Comparison of ENCODE assay signal across 18 cellular contexts in the genomic region with DNA sequence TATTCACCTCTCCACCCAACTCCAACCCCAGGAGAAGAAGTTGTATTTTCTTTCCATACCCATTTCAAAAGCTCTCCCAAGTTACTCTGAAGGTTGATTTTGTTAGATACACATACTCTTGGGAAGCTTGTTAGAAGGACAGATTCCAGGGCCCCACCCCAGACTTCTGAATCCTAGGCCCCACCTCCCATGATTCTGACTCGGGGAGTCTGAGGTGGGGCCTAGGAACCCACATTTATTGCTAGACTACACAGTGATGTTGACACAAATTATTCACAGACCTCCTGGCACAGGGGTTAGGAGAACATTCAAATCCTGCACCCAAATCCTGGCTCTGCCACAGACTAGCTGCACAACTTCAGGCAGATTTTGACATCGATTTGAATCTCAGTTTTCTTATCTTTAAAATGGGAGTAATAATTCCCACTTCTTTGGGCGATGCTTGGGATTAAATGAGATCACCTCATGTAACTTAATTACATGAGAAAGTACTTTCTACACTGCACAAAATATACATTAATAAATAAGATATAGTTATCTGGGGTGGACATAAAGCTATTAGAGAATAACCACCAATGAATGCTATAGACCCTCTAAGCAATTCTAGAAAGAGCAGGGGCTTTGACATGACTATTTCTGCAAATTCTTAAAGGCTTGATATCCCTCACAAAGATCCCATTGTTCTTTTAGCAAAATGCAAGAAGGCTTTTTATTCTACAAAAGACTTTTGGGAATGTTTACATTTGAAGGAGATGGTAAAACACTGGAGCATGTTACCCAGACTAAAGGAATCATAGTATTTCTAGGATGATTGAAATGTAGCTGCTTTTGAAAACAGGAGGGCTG. TPM values are rescaled to one million over a fixed set of nuclear protein-coding genes. Genes with fewer than 3 reads are reported as not detected.
DNase-seq lines count a peak whose midpoint lies in the region; ATAC-seq and TF ChIP-seq lines count a peak whose summit lies in the region.
"Had no signal": no experiment of that assay in that cellular context is flagged by ENCODE, and none has a peak within 500 bp of the region (broad histone marks: within the 10 kb centered on the region; RNA-seq: fewer than 3 reads in every experiment).

No MANE protein-coding gene starts in this region.

- no peaks in the 10 kb centered on the region for H3K9me3 Mint-ChIP-seq in neural progenitor cell
- peaks cover 6% of the 10 kb centered on the region for H3K9me3 Mint-ChIP-seq in activated CD4-positive, alpha-beta T cell treated with anti-CD3 and anti-CD28 coated beads, Interleukin-2, amount 10 ng/mL, durations not matched to agents 24 days and 14 days
- H3K9me3 Mint-ChIP-seq: effector memory CD8-positive, alpha-beta T cell; WTC11 had no signal

- peaks cover 36% of the 10 kb centered on the region for H3F3A ChIP-seq in SK-N-SH (replicated peaks; ENCODE audit: insufficient read depth)
- no peaks in the 10 kb centered on the region for H3F3A ChIP-seq in neural progenitor cell (ENCODE audit: low read depth)

- no peaks in the 10 kb centered on the region for H3K27me3 Mint-ChIP-seq in neural progenitor cell (ENCODE audit: insufficient read depth, low read depth)
- no peaks in the 10 kb centered on the region for H3K27me3 Mint-ChIP-seq in activated CD4-positive, alpha-beta T cell treated with anti-CD3 and anti-CD28 coated beads, Interleukin-2, amount 10 ng/mL, durations not matched to agents 24 days and 14 days
- H3K27me3 Mint-ChIP-seq: activated CD8-positive, alpha-beta memory T cell treated with anti-CD3 and anti-CD28 coated beads, Interleukin-2, amount 10 ng/mL, durations not matched to agents 7 days and 5 days; effector memory CD8-positive, alpha-beta T cell had no signal

- no peaks in the 10 kb centered on the region for H3K9me3 ChIP-seq in SK-N-SH
- H3K9me3 ChIP-seq in esophagus squamous epithelium: no peaks in the 10 kb centered on the region
- no peaks in the 10 kb centered on the region for H3K9me3 ChIP-seq in lower lobe of right lung
- H3K9me3 ChIP-seq in suprapubic skin: no peaks in the 10 kb centered on the region
- H3K9me3 ChIP-seq in neural progenitor cell (ENCODE audit: low read depth): no peaks in the 10 kb centered on the region
- H3K9me3 ChIP-seq: prostate gland had no signal

- TF ChIP-seq EP300 in SK-N-SH (IDR thresholded peaks at IDR 0.05; ENCODE audit: borderline replicate concordance in 1 of 2, low read depth in 1 of 2, low read length in 1 of 2): no peak
- no peak for TF ChIP-seq EP300 in suprapubic skin (IDR thresholded peaks at IDR 0.05)

- H3K36me3 Mint-ChIP-seq in neural progenitor cell: peaks cover 12% of the 10 kb centered on the region
- H3K36me3 Mint-ChIP-seq in activated CD4-positive, alpha-beta T cell treated with anti-CD3 and anti-CD28 coated beads, Interleukin-2, amount 10 ng/mL, durations not matched to agents 24 days and 14 days (ENCODE audit: low read depth): peaks cover 7% of the 10 kb centered on the region
- H3K36me3 Mint-ChIP-seq: WTC11 had no signal

- no peak overlapping the region for H3K4me3 ChIP-seq in SK-N-SH (ENCODE audit: low read depth in 2 of 2, low read length in 1 of 2)
- H3K4me3 ChIP-seq in esophagus squamous epithelium: no peak overlapping the region
- H3K4me3 ChIP-seq in lower lobe of right lung: no peak overlapping the region
- H3K4me3 ChIP-seq in suprapubic skin: no peak overlapping the region
- H3K4me3 ChIP-seq in neural progenitor cell: no peak overlapping the region
- H3K4me3 ChIP-seq: PC-9, prostate gland had no signal

- TF ChIP-seq CTCF in SK-N-SH (IDR thresholded peaks at IDR 0.05) (no peak), esophagus squamous epithelium (IDR thresholded peaks at IDR 0.05) (no peak), lower lobe of right lung (IDR thresholded peaks at IDR 0.05) (no peak), suprapubic skin (IDR thresholded peaks at IDR 0.05) (no peak), neural progenitor cell (IDR thresholded peaks at IDR 0.05) (no peak)

- DNase-seq in SK-N-SH (no peak), esophagus squamous epithelium (lab: John Stamatoyannopoulos, UW) (no peak), lower lobe of right lung (no peak), suprapubic skin (ENCODE audit: low spot score in 2 of 2) (no peak), neural progenitor cell (ENCODE audit: low spot score) (no peak), AG08396 (ENCODE audit: low spot score) (no peak)
- DNase-seq in activated CD4-positive, alpha-beta T cell treated with anti-CD3 and anti-CD28 coated beads, Interleukin-2, amount 10 ng/mL, durations not matched to agents 24 days and 14 days: no peak
- DNase-seq: activated CD8-positive, alpha-beta memory T cell treated with anti-CD3 and anti-CD28 coated beads, Interleukin-2, amount 10 ng/mL, durations not matched to agents 7 days and 5 days; activated gamma-delta T cell treated with Interleukin-2 at 50 U/mL for 16 hours; AML-193; brain microvascular endothelial cell; effector memory CD8-positive, alpha-beta T cell; NCI-H187 treated with DMSO at 0.1 percent for 48 hours; NCI-H526; PC-9 had no signal

- intact Hi-C loops in esophagus squamous epithelium (cut with DNase I) (no loop called here), lower lobe of right lung (cut with DNase I) (no loop called here)
- intact Hi-C loops in activated CD4-positive, alpha-beta T cell treated with anti-CD3 and anti-CD28 coated beads, Interleukin-2, amount 10 ng/mL, durations not matched to agents 24 days and 14 days (cut with micrococcal nuclease): no loop called here

- no peaks in the 10 kb centered on the region for H3K9me2 ChIP-seq in SK-N-SH

- peak overlapping the region in 1 of 2 experiments; percentile 28; a peak in 2 of 4 replicates for H3K27ac ChIP-seq in SK-N-SH (ENCODE audit: low read depth in 2 of 2, low read length in 1 of 2)
- peak overlapping the region in 3 of 4 donors; percentile 66 to 75 (median 68) for H3K27ac ChIP-seq in esophagus squamous epithelium
- H3K27ac ChIP-seq in lower lobe of right lung: peak overlapping the region; percentile 54
- peak overlapping the region; percentile 43 for H3K27ac ChIP-seq in suprapubic skin
- no peak overlapping the region for H3K27ac ChIP-seq in neural progenitor cell
- H3K27ac ChIP-seq: brain microvascular endothelial cell, PC-9, prostate gland had no signal

- H2AFZ ChIP-seq in SK-N-SH (ENCODE audit: low read depth) (no peak overlapping the region), neural progenitor cell (replicated peaks) (no peak overlapping the region)
- H2AFZ ChIP-seq: PC-9 had no signal

- POLR2A ChIA-PET in SK-N-SH (lab: Yijun Ruan, JAX): no interaction called here

- no peak for TF ChIP-seq RAD21 in SK-N-SH (IDR thresholded peaks at IDR 0.05; ENCODE audit: low read length)

- peaks cover 16% of the 10 kb centered on the region; the same call in 1 of the 2 replicates for H4K20me1 ChIP-seq in SK-N-SH (ENCODE audit: insufficient read depth)
- peaks cover 2% of the 10 kb centered on the region for H4K20me1 ChIP-seq in neural progenitor cell (ENCODE audit: low read depth)

- ATAC-seq in lower lobe of right lung (peak in 1 of 2 donors; percentile 22), GM18907 (IDR thresholded peaks at IDR 0.05; ENCODE audit: unreplicated experiment) (no peak)
- ATAC-seq: activated CD8-positive, alpha-beta memory T cell treated with anti-CD3 and anti-CD28 coated beads, Interleukin-2, amount 10 ng/mL, durations not matched to agents 7 days and 5 days; effector memory CD8-positive, alpha-beta T cell; WTC11 had no signal

- H3K4me3 Mint-ChIP-seq in neural progenitor cell: no peak overlapping the region
- no peak overlapping the region for H3K4me3 Mint-ChIP-seq in activated CD4-positive, alpha-beta T cell treated with anti-CD3 and anti-CD28 coated beads, Interleukin-2, amount 10 ng/mL, durations not matched to agents 24 days and 14 days
- H3K4me3 Mint-ChIP-seq: activated CD8-positive, alpha-beta memory T cell treated with anti-CD3 and anti-CD28 coated beads, Interleukin-2, amount 10 ng/mL, durations not matched to agents 7 days and 5 days; effector memory CD8-positive, alpha-beta T cell; WTC11 had no signal

- CTCF ChIA-PET in SK-N-SH (lab: Yijun Ruan, JAX): interaction anchor here (1.2 to 3.0 kb wide), 3 partner anchors 10 to 130 kb away, joined by 3 to 12 read pairs (median 3); partner anchors contain the start of gene MBNL2

- peaks cover 15% of the 10 kb centered on the region for H3K4me1 Mint-ChIP-seq in neural progenitor cell
- H3K4me1 Mint-ChIP-seq in activated CD4-positive, alpha-beta T cell treated with anti-CD3 and anti-CD28 coated beads, Interleukin-2, amount 10 ng/mL, durations not matched to agents 24 days and 14 days: peaks cover 21% of the 10 kb centered on the region

- H3K27ac Mint-ChIP-seq in neural progenitor cell: no peak overlapping the region
- no peak overlapping the region for H3K27ac Mint-ChIP-seq in activated CD4-positive, alpha-beta T cell treated with anti-CD3 and anti-CD28 coated beads, Interleukin-2, amount 10 ng/mL, durations not matched to agents 24 days and 14 days
- H3K27ac Mint-ChIP-seq: activated CD8-positive, alpha-beta memory T cell treated with anti-CD3 and anti-CD28 coated beads, Interleukin-2, amount 10 ng/mL, durations not matched to agents 7 days and 5 days; WTC11 had no signal

- no peak for TF ChIP-seq POLR2A in esophagus squamous epithelium (IDR thresholded peaks at IDR 0.05)
- no peak for TF ChIP-seq POLR2A in suprapubic skin (IDR thresholded peaks at IDR 0.05)

- 76% methylated on average over 3 of the region's 3 CpGs for WGBS in SK-N-SH (ENCODE audit: low lambda C conversion rate)
- 58 to 71% methylated on average over 3 of the region's 3 CpGs for WGBS in esophagus squamous epithelium, 2 donors
- 45% methylated on average over 3 of the region's 3 CpGs for WGBS in suprapubic skin

- H3K27me3 ChIP-seq in SK-N-SH (ENCODE audit: insufficient read depth) (no peaks in the 10 kb centered on the region), esophagus squamous epithelium (no peaks in the 10 kb centered on the region), lower lobe of right lung (ENCODE audit: low read depth) (no peaks in the 10 kb centered on the region), suprapubic skin (no peaks in the 10 kb centered on the region), neural progenitor cell (no peaks in the 10 kb centered on the region)
- H3K27me3 ChIP-seq: brain microvascular endothelial cell had no signal

- H3K36me3 ChIP-seq in SK-N-SH (replicated peaks in 1 of 2; ENCODE audit: control insufficient read depth in 1 of 2, insufficient read depth in 2 of 2, low read length in 1 of 2): peaks cover 22 to 28% of the 10 kb centered on the region in 2 experiments
- H3K36me3 ChIP-seq in esophagus squamous epithelium: peaks cover 0 to 9% (median 0%) of the 10 kb centered on the region in 3 donors
- H3K36me3 ChIP-seq in lower lobe of right lung: no peaks in the 10 kb centered on the region
- H3K36me3 ChIP-seq in suprapubic skin: no peaks in the 10 kb centered on the region
- H3K36me3 ChIP-seq in neural progenitor cell: no peaks in the 10 kb centered on the region
- H3K36me3 ChIP-seq: brain microvascular endothelial cell, prostate gland had no signal

- H3K79me2 ChIP-seq in SK-N-SH (ENCODE audit: insufficient read depth) (peaks cover 100% of the 10 kb centered on the region), neural progenitor cell (ENCODE audit: low read depth) (no peaks in the 10 kb centered on the region)

- H3K4me2 ChIP-seq in SK-N-SH (0 out of 2 replicates have a peak overlapping the region, but pooled peaks have one; percentile 29), neural progenitor cell (no peak overlapping the region)
- H3K4me2 ChIP-seq: PC-9 had no signal

- peaks cover 28 to 31% of the 10 kb centered on the region in 2 experiments; a peak in 3 of 4 replicates for H3K4me1 ChIP-seq in SK-N-SH (ENCODE audit: control insufficient read depth in 1 of 2, insufficient read depth in 2 of 2, low read depth in 1 of 2, low read length in 1 of 2)
- peaks cover 4 to 100% (median 39%) of the 10 kb centered on the region in 3 donors for H3K4me1 ChIP-seq in esophagus squamous epithelium
- peaks cover 94% of the 10 kb centered on the region for H3K4me1 ChIP-seq in lower lobe of right lung
- peaks cover 90% of the 10 kb centered on the region for H3K4me1 ChIP-seq in suprapubic skin
- H3K4me1 ChIP-seq in neural progenitor cell: no peaks in the 10 kb centered on the region
- H3K4me1 ChIP-seq: prostate gland had no signal

- no peak overlapping the region for H3K9ac ChIP-seq in SK-N-SH
- H3K9ac ChIP-seq in neural progenitor cell: no peak overlapping the region

RNA-seq across cellular contexts. Expression of gene MBNL2, which starts 18.0 kb away (rescaled TPM):
- 24.5 and 27.9 TPM in 2 replicates for polyA plus RNA-seq in SK-N-SH (2012; rRNA removed)
- 38.4 and 46.6 TPM in 2 replicates for polyA plus RNA-seq in SK-N-SH (2012; cell fraction: cytosol; rRNA removed)
- 21.4 and 39.6 TPM in 2 replicates for polyA plus RNA-seq in SK-N-SH (2012; cell fraction: nucleus; rRNA removed)
- 10 to 100 TPM; 18.3 to 58.7 (median 29.7) TPM for total RNA-seq in esophagus squamous epithelium
- 58.2 TPM for total RNA-seq in lower lobe of right lung
- total RNA-seq in suprapubic skin: 10 to 100 TPM; 64.2 to 92.4 (median 73.4) TPM
- 19.6 and 25.0 TPM in 2 replicates for total RNA-seq in neural progenitor cell (ENCODE audit: low replicate concordance)
- total RNA-seq in activated CD4-positive, alpha-beta T cell treated with anti-CD3 and anti-CD28 coated beads, Interleukin-2, amount 10 ng/mL, durations not matched to agents 24 days and 14 days: 22.0 and 24.5 TPM in 2 replicates
